Comparison of ENCODE assay signal across 18 cellular contexts in the genomic region with DNA sequence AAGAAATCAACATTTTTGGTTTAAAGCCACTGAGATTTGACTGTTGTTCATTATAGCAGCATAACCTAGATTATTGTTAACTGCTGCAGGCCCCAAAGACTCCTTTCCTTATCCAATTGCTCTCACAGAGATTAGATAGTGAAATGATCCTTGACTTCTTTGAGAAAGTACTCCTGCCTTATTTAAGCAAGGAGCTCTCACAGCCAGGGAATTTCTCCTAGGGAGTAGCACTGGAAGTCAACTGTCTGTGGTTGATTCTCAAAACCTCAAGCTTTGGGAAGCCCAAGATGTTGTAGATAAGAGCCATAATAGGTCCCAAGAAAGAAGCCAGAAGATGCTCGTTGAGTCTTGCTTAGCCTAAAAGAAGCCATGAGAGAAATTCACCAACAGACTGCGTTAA.
A peak's percentile ranks its signal among the peaks of the same experiment; 100 is the strongest.
DNase-seq lines count a peak whose midpoint lies in the region; ATAC-seq and TF ChIP-seq lines count a peak whose summit lies in the region.
"Had no signal": no experiment of that assay in that cellular context is flagged by ENCODE, and none has a peak within 500 bp of the region (broad histone marks: within the 10 kb centered on the region; RNA-seq: fewer than 3 reads in every experiment).

No MANE protein-coding gene starts in this region.

- H3K4me3 Mint-ChIP-seq in nephron, result no peak overlapping the region
- H3K4me3 Mint-ChIP-seq: CD8-positive, alpha-beta memory T cell; HFFc6 had no signal

- H3K4me3 ChIP-seq in left ventricle myocardium inferior (no peak overlapping the region), stomach smooth muscle (ENCODE audit: low read length in 2 of 2) (no peak overlapping the region)
- H3K4me3 ChIP-seq: BLaER1 had no signal

- H3K27ac ChIP-seq in left ventricle myocardium inferior (replicated peaks), result peak overlapping the region; percentile 88
- peak overlapping the region; percentile 32 for H3K27ac ChIP-seq in cingulate gyrus (ENCODE audit: low read depth, low read length)
- peak overlapping the region; percentile 91 for H3K27ac ChIP-seq in stomach smooth muscle (ENCODE audit: low read length)
- H3K27ac ChIP-seq: 22Rv1, BLaER1 had no signal

- TF ChIP-seq CTCF in left ventricle myocardium inferior (IDR thresholded peaks at IDR 0.05; ENCODE audit: borderline replicate concordance), result no peak
- no peak for TF ChIP-seq CTCF in nephron (IDR thresholded peaks at IDR 0.05; ENCODE audit: unreplicated experiment in 3 of 3)

- H3K4me1 ChIP-seq in left ventricle myocardium inferior, result peaks cover 33% of the 10 kb centered on the region
- peaks cover 35% of the 10 kb centered on the region for H3K4me1 ChIP-seq in stomach smooth muscle (ENCODE audit: control insufficient read depth, insufficient read depth, low read length)
- H3K4me1 ChIP-seq: BLaER1 had no signal

- DNase-seq in left ventricle myocardium inferior (no peak), Right ventricle myocardium superior (no peak), NCI-H446 (lab: John Stamatoyannopoulos, UW) (no peak), COLO668 (lab: John Stamatoyannopoulos, UW; ENCODE audit: unreplicated experiment) (no peak)
- DNase-seq: CD8-positive, alpha-beta memory T cell; HFFc6; KBM-7; NCI-H1092; NCI-H2107; NCI-H345; NCI-H748 treated with DMSO at 0.1 percent for 48 hours; SHP77 had no signal

- H3K27ac Mint-ChIP-seq in nephron, result peak overlapping the region; percentile 88 to 94 (median 90)
- H3K27ac Mint-ChIP-seq: CD8-positive, alpha-beta memory T cell; HFFc6 had no signal

- no peaks in the 10 kb centered on the region for H3K36me3 ChIP-seq in left ventricle myocardium inferior
- H3K36me3 ChIP-seq in stomach smooth muscle (ENCODE audit: control insufficient read depth in 2 of 2, insufficient read depth in 2 of 2, low read length in 2 of 2), result no peaks in the 10 kb centered on the region
- H3K36me3 ChIP-seq: BLaER1 had no signal

- peaks cover 3% of the 10 kb centered on the region for H3K36me3 Mint-ChIP-seq in nephron (ENCODE audit: low read depth)
- H3K36me3 Mint-ChIP-seq: CD8-positive, alpha-beta memory T cell had no signal

- no peaks in the 10 kb centered on the region for H3K27me3 Mint-ChIP-seq in nephron (ENCODE audit: low read depth)

- intact Hi-C loops in left ventricle myocardium inferior (cut with micrococcal nuclease), result no loop called here
- intact Hi-C loops in Right ventricle myocardium superior (cut with DNase I), result no loop called here

- H3K9me3 Mint-ChIP-seq in nephron, result peaks cover 4% of the 10 kb centered on the region
- H3K9me3 Mint-ChIP-seq: HFFc6 had no signal

- ATAC-seq in Right ventricle myocardium superior (ENCODE audit: poor library complexity), result no peak
- no peak for ATAC-seq in GM18907 (IDR thresholded peaks at IDR 0.05; ENCODE audit: unreplicated experiment)

- peaks cover 46% of the 10 kb centered on the region for H3K4me1 Mint-ChIP-seq in nephron
- H3K4me1 Mint-ChIP-seq: CD8-positive, alpha-beta memory T cell had no signal

- H3K9me3 ChIP-seq in left ventricle myocardium inferior (replicated peaks) (no peaks in the 10 kb centered on the region), stomach smooth muscle (ENCODE audit: control insufficient read depth in 2 of 2, low read length in 2 of 2) (no peaks in the 10 kb centered on the region)
- H3K9me3 ChIP-seq: BLaER1 had no signal

- H3K9ac ChIP-seq in stomach smooth muscle (ENCODE audit: low read length in 2 of 2), result no peak overlapping the region
- H3K9ac ChIP-seq: BLaER1 had no signal

- H3K27me3 ChIP-seq in left ventricle myocardium inferior (ENCODE audit: low read depth), result no peaks in the 10 kb centered on the region
- no peaks in the 10 kb centered on the region for H3K27me3 ChIP-seq in stomach smooth muscle (ENCODE audit: control insufficient read depth in 1 of 2, insufficient read depth in 2 of 2, low read length in 2 of 2)
- H3K27me3 ChIP-seq: BLaER1 had no signal

Comparison
In these comparisons a context has a peak if more than half of its experiments do, and no peak if none do; other contexts are left out.
1. H3K27ac ChIP-seq: peak in every context shown above with its lines; median percentile 91 in stomach smooth muscle; 88 in left ventricle myocardium inferior; 32 in cingulate gyrus.